Comparison of ENCODE assay signal across 1 cellular context in the genomic region with DNA sequence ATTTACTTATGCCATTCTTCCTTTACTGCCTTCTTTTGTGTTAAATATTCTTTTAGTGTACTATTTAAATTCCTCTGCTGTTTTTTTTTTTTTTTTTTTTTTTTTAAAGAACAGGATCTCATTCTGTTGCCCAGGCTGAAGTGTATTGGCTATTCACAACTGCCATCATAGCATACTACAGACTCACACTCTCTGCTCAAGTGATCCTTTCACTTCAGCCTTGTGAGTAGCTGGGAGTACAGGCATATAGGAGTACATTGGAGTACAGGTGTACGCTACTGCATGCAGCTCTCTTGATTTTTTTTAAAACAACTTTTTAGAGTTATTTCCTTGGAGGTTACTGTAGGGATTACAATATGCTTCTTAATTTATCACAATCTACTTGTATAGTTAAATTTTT.
TF ChIP-seq lines count a peak whose summit lies in the region.

No MANE protein-coding gene starts in this region.

TF ChIP-seq in WTC11, 78 proteins besides CTCF, POLR2A, EP300 and RAD21 (continued from another document):
- TF ChIP-seq NR1H2 (CRISPR knock-in tag; IDR thresholded peaks at IDR 0.05) (no peak), RELA (CRISPR knock-in tag; IDR thresholded peaks at IDR 0.05; ENCODE audit: borderline replicate concordance) (no peak)
- TF ChIP-seq, protein P1, sequence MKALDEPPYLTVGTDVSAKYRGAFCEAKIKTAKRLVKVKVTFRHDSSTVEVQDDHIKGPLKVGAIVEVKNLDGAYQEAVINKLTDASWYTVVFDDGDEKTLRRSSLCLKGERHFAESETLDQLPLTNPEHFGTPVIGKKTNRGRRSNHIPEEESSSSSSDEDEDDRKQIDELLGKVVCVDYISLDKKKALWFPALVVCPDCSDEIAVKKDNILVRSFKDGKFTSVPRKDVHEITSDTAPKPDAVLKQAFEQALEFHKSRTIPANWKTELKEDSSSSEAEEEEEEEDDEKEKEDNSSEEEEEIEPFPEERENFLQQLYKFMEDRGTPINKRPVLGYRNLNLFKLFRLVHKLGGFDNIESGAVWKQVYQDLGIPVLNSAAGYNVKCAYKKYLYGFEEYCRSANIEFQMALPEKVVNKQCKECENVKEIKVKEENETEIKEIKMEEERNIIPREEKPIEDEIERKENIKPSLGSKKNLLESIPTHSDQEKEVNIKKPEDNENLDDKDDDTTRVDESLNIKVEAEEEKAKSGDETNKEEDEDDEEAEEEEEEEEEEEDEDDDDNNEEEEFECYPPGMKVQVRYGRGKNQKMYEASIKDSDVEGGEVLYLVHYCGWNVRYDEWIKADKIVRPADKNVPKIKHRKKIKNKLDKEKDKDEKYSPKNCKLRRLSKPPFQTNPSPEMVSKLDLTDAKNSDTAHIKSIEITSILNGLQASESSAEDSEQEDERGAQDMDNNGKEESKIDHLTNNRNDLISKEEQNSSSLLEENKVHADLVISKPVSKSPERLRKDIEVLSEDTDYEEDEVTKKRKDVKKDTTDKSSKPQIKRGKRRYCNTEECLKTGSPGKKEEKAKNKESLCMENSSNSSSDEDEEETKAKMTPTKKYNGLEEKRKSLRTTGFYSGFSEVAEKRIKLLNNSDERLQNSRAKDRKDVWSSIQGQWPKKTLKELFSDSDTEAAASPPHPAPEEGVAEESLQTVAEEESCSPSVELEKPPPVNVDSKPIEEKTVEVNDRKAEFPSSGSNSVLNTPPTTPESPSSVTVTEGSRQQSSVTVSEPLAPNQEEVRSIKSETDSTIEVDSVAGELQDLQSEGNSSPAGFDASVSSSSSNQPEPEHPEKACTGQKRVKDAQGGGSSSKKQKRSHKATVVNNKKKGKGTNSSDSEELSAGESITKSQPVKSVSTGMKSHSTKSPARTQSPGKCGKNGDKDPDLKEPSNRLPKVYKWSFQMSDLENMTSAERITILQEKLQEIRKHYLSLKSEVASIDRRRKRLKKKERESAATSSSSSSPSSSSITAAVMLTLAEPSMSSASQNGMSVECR (CRISPR knock-in tag; IDR thresholded peaks at IDR 0.05; ENCODE audit: borderline replicate concordance), result no peak
- TF ChIP-seq, protein P2, sequence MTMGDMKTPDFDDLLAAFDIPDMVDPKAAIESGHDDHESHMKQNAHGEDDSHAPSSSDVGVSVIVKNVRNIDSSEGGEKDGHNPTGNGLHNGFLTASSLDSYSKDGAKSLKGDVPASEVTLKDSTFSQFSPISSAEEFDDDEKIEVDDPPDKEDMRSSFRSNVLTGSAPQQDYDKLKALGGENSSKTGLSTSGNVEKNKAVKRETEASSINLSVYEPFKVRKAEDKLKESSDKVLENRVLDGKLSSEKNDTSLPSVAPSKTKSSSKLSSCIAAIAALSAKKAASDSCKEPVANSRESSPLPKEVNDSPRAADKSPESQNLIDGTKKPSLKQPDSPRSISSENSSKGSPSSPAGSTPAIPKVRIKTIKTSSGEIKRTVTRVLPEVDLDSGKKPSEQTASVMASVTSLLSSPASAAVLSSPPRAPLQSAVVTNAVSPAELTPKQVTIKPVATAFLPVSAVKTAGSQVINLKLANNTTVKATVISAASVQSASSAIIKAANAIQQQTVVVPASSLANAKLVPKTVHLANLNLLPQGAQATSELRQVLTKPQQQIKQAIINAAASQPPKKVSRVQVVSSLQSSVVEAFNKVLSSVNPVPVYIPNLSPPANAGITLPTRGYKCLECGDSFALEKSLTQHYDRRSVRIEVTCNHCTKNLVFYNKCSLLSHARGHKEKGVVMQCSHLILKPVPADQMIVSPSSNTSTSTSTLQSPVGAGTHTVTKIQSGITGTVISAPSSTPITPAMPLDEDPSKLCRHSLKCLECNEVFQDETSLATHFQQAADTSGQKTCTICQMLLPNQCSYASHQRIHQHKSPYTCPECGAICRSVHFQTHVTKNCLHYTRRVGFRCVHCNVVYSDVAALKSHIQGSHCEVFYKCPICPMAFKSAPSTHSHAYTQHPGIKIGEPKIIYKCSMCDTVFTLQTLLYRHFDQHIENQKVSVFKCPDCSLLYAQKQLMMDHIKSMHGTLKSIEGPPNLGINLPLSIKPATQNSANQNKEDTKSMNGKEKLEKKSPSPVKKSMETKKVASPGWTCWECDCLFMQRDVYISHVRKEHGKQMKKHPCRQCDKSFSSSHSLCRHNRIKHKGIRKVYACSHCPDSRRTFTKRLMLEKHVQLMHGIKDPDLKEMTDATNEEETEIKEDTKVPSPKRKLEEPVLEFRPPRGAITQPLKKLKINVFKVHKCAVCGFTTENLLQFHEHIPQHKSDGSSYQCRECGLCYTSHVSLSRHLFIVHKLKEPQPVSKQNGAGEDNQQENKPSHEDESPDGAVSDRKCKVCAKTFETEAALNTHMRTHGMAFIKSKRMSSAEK (CRISPR knock-in tag; IDR thresholded peaks at IDR 0.05; ENCODE audit: borderline replicate concordance), result no peak
- TF ChIP-seq, protein P3, sequence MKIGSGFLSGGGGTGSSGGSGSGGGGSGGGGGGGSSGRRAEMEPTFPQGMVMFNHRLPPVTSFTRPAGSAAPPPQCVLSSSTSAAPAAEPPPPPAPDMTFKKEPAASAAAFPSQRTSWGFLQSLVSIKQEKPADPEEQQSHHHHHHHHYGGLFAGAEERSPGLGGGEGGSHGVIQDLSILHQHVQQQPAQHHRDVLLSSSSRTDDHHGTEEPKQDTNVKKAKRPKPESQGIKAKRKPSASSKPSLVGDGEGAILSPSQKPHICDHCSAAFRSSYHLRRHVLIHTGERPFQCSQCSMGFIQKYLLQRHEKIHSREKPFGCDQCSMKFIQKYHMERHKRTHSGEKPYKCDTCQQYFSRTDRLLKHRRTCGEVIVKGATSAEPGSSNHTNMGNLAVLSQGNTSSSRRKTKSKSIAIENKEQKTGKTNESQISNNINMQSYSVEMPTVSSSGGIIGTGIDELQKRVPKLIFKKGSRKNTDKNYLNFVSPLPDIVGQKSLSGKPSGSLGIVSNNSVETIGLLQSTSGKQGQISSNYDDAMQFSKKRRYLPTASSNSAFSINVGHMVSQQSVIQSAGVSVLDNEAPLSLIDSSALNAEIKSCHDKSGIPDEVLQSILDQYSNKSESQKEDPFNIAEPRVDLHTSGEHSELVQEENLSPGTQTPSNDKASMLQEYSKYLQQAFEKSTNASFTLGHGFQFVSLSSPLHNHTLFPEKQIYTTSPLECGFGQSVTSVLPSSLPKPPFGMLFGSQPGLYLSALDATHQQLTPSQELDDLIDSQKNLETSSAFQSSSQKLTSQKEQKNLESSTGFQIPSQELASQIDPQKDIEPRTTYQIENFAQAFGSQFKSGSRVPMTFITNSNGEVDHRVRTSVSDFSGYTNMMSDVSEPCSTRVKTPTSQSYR (CRISPR knock-in tag; IDR thresholded peaks at IDR 0.05), result no peak
TF ChIP-seq in WTC11: peak in this region for 0.
